In the genomic region with DNA sequence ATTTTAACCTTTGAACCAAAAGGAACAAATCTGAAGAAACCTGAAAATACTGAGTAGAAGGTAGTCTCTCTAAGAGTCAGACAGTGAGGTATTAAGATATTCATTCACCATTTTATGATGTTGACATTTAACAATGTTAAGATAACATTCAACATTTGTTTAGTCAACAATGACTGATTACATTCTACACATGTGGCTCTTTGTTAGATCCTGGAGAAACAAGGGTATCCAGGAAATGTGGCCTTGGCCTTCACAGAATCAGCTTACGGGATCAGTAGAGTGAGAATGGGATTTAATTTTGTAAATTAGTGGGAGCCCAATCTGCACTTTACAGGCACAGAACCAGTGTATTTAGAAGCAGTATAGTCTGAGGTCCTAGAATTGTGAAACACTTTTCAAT, we compare ENCODE assay signal across 1 cellular context.
TF ChIP-seq lines count a peak whose summit lies in the region.

No MANE protein-coding gene starts in this region.

TF ChIP-seq in HepG2, 621 proteins besides CTCF, POLR2A, EP300 and RAD21 (continued from another document):
- TF ChIP-seq, protein P1, sequence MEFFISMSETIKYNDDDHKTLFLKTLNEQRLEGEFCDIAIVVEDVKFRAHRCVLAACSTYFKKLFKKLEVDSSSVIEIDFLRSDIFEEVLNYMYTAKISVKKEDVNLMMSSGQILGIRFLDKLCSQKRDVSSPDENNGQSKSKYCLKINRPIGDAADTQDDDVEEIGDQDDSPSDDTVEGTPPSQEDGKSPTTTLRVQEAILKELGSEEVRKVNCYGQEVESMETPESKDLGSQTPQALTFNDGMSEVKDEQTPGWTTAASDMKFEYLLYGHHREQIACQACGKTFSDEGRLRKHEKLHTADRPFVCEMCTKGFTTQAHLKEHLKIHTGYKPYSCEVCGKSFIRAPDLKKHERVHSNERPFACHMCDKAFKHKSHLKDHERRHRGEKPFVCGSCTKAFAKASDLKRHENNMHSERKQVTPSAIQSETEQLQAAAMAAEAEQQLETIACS (CRISPR knock-in tag; IDR thresholded peaks at IDR 0.05): no peak
- TF ChIP-seq, protein P2, sequence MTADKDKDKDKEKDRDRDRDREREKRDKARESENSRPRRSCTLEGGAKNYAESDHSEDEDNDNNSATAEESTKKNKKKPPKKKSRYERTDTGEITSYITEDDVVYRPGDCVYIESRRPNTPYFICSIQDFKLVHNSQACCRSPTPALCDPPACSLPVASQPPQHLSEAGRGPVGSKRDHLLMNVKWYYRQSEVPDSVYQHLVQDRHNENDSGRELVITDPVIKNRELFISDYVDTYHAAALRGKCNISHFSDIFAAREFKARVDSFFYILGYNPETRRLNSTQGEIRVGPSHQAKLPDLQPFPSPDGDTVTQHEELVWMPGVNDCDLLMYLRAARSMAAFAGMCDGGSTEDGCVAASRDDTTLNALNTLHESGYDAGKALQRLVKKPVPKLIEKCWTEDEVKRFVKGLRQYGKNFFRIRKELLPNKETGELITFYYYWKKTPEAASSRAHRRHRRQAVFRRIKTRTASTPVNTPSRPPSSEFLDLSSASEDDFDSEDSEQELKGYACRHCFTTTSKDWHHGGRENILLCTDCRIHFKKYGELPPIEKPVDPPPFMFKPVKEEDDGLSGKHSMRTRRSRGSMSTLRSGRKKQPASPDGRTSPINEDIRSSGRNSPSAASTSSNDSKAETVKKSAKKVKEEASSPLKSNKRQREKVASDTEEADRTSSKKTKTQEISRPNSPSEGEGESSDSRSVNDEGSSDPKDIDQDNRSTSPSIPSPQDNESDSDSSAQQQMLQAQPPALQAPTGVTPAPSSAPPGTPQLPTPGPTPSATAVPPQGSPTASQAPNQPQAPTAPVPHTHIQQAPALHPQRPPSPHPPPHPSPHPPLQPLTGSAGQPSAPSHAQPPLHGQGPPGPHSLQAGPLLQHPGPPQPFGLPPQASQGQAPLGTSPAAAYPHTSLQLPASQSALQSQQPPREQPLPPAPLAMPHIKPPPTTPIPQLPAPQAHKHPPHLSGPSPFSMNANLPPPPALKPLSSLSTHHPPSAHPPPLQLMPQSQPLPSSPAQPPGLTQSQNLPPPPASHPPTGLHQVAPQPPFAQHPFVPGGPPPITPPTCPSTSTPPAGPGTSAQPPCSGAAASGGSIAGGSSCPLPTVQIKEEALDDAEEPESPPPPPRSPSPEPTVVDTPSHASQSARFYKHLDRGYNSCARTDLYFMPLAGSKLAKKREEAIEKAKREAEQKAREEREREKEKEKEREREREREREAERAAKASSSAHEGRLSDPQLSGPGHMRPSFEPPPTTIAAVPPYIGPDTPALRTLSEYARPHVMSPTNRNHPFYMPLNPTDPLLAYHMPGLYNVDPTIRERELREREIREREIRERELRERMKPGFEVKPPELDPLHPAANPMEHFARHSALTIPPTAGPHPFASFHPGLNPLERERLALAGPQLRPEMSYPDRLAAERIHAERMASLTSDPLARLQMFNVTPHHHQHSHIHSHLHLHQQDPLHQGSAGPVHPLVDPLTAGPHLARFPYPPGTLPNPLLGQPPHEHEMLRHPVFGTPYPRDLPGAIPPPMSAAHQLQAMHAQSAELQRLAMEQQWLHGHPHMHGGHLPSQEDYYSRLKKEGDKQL (CRISPR knock-in tag; IDR thresholded peaks at IDR 0.05; ENCODE audit: low read depth): peak; percentile 69
- peak; percentile 72; the same call in 1 of the 2 replicates for TF ChIP-seq TBX3 (IDR thresholded peaks at IDR 0.05; ENCODE audit: borderline replicate concordance)
- TF ChIP-seq ZNF562 (CRISPR knock-in tag; IDR thresholded peaks at IDR 0.05; ENCODE audit: borderline replicate concordance): no peak
- TF ChIP-seq ZNF121 (CRISPR knock-in tag; IDR thresholded peaks at IDR 0.05): no peak
- no peak for TF ChIP-seq PLRG1 (conservative IDR thresholded peaks at IDR 0.05)
- no peak for TF ChIP-seq PHF20 (CRISPR knock-in tag; IDR thresholded peaks at IDR 0.05)
- TF ChIP-seq FOXA3 (CRISPR knock-in tag; IDR thresholded peaks at IDR 0.05): peak; percentile 89
- TF ChIP-seq FOXK1 (CRISPR knock-in tag; IDR thresholded peaks at IDR 0.05; ENCODE audit: borderline replicate concordance, low read depth): peak; percentile 35; the same call in 1 of the 2 replicates
- TF ChIP-seq ELF3 (CRISPR knock-in tag; IDR thresholded peaks at IDR 0.05): 0 out of 2 replicates have a peak, but pooled peaks have one; percentile 36
- peak; percentile 60; the same call in 1 of the 2 replicates for TF ChIP-seq ZNF609 (CRISPR knock-in tag; IDR thresholded peaks at IDR 0.05; ENCODE audit: borderline replicate concordance)
- TF ChIP-seq NR2F1 (CRISPR knock-in tag; IDR thresholded peaks at IDR 0.05): no peak
- no peak for TF ChIP-seq KDM5B (CRISPR knock-in tag; IDR thresholded peaks at IDR 0.05; ENCODE audit: borderline replicate concordance)
- TF ChIP-seq NFRKB (IDR thresholded peaks at IDR 0.05): no peak
- TF ChIP-seq CEBPG (CRISPR knock-in tag; IDR thresholded peaks at IDR 0.05): no peak
- peak; percentile 70; the same call in 1 of the 2 replicates for TF ChIP-seq MIXL1 (CRISPR knock-in tag; IDR thresholded peaks at IDR 0.05)
- TF ChIP-seq YEATS2 (CRISPR knock-in tag; IDR thresholded peaks at IDR 0.05; ENCODE audit: borderline replicate concordance): no peak
- TF ChIP-seq ZNF362 (CRISPR knock-in tag; IDR thresholded peaks at IDR 0.05; ENCODE audit: borderline replicate concordance): no peak
- peak; percentile 63 for TF ChIP-seq GATAD2A (CRISPR knock-in tag; IDR thresholded peaks at IDR 0.05)
- TF ChIP-seq RXRB (CRISPR knock-in tag; IDR thresholded peaks at IDR 0.05; ENCODE audit: borderline replicate concordance): peak; percentile 49; the same call in 1 of the 2 replicates
- peak; percentile 38; the same call in 1 of the 2 replicates for TF ChIP-seq TBX2 (CRISPR knock-in tag; IDR thresholded peaks at IDR 0.05; ENCODE audit: borderline replicate concordance)
- no peak for TF ChIP-seq CREB1 (IDR thresholded peaks at IDR 0.05)
- 0 out of 2 replicates have a peak, but pooled peaks have one; percentile 26 for TF ChIP-seq CREB1 (CRISPR knock-in tag; IDR thresholded peaks at IDR 0.05)
- peak; percentile 73 for TF ChIP-seq NCOA2 (CRISPR knock-in tag; IDR thresholded peaks at IDR 0.05)
- peak; percentile 88 for TF ChIP-seq TBL1XR1 (IDR thresholded peaks at IDR 0.05; ENCODE audit: borderline replicate concordance, low read length, partially characterized antibody)
- peak; percentile 98 for TF ChIP-seq BCL6 (CRISPR knock-in tag; IDR thresholded peaks at IDR 0.05)
- TF ChIP-seq HDAC2 (CRISPR knock-in tag; IDR thresholded peaks at IDR 0.05): peak; percentile 55
- TF ChIP-seq, protein P3, sequence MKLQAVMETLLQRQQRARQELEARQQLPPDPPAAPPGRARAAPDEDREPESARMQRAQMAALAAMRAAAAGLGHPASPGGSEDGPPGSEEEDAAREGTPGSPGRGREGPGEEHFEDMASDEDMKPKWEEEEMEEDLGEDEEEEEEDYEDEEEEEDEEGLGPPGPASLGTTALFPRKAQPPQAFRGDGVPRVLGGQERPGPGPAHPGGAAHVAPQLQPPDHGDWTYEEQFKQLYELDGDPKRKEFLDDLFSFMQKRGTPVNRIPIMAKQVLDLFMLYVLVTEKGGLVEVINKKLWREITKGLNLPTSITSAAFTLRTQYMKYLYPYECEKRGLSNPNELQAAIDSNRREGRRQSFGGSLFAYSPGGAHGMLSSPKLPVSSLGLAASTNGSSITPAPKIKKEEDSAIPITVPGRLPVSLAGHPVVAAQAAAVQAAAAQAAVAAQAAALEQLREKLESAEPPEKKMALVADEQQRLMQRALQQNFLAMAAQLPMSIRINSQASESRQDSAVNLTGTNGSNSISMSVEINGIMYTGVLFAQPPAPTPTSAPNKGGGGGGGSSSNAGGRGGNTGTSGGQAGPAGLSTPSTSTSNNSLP (IDR thresholded peaks at IDR 0.05; ENCODE audit: low read depth, low read length): peak; percentile 65; the same call in 1 of the 2 replicates
- TF ChIP-seq NFIC (IDR thresholded peaks at IDR 0.05; ENCODE audit: low read length): peak; percentile 45; the same call in 1 of the 2 replicates
- TF ChIP-seq NR2F6 (IDR thresholded peaks at IDR 0.05): peak; percentile 65
- TF ChIP-seq NR2F6 (CRISPR knock-in tag; IDR thresholded peaks at IDR 0.05): peak; percentile 37; the same call in 1 of the 2 replicates
- peak; percentile 48; the same call in 1 of the 2 replicates for TF ChIP-seq HHEX (CRISPR knock-in tag; IDR thresholded peaks at IDR 0.05)
- no peak for TF ChIP-seq SNRNP70 (IDR thresholded peaks at IDR 0.05; ENCODE audit: low read depth, low read length)
- TF ChIP-seq HMG20A (CRISPR knock-in tag; IDR thresholded peaks at IDR 0.05; ENCODE audit: borderline replicate concordance): peak; percentile 79; the same call in 1 of the 2 replicates
- no peak for TF ChIP-seq SAFB2 (CRISPR knock-in tag; IDR thresholded peaks at IDR 0.05; ENCODE audit: borderline replicate concordance, low read depth)
- no peak for TF ChIP-seq ZNF737 (CRISPR knock-in tag; IDR thresholded peaks at IDR 0.05; ENCODE audit: borderline replicate concordance)
- no peak for TF ChIP-seq BCL3 (CRISPR knock-in tag; IDR thresholded peaks at IDR 0.05)
- peak; percentile 67; the same call in 1 of the 2 replicates for TF ChIP-seq FOXO1 (CRISPR knock-in tag; IDR thresholded peaks at IDR 0.05)
- TF ChIP-seq ISL2 (CRISPR knock-in tag; IDR thresholded peaks at IDR 0.05): peak; percentile 64; the same call in 1 of the 2 replicates
- TF ChIP-seq, protein P4, sequence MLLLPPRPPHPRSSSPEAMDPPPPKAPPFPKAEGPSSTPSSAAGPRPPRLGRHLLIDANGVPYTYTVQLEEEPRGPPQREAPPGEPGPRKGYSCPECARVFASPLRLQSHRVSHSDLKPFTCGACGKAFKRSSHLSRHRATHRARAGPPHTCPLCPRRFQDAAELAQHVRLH (CRISPR knock-in tag; IDR thresholded peaks at IDR 0.05; ENCODE audit: borderline replicate concordance, low read depth): no peak
- no peak for TF ChIP-seq FOXP1 (IDR thresholded peaks at IDR 0.05)
- peak; percentile 77 for TF ChIP-seq FOXP1 (CRISPR knock-in tag; IDR thresholded peaks at IDR 0.05)
- peak; percentile 46; the same call in 1 of the 2 replicates for TF ChIP-seq CREM (IDR thresholded peaks at IDR 0.05)
- no peak for TF ChIP-seq CREM (CRISPR knock-in tag; IDR thresholded peaks at IDR 0.05)
- peak; percentile 36; the same call in 1 of the 2 replicates for TF ChIP-seq TCF7 (IDR thresholded peaks at IDR 0.05; ENCODE audit: low read depth)
